In genomic region chr3:45280227-45280626, GRCh38 we compare ENCODE assay signal across 23 cellular contexts. TPM values are rescaled to one million over a fixed set of nuclear protein-coding genes. Genes with fewer than 3 reads are reported as not detected.
"Had no signal": no experiment of that assay in that cellular context is flagged by ENCODE, and none has a peak within 500 bp of the region (broad histone marks: within the 10 kb centered on the region; RNA-seq: fewer than 3 reads in every experiment).

No MANE protein-coding gene starts in this region.

- ATAC-seq: activated CD8-positive, alpha-beta T cell treated with anti-CD3 and anti-CD28 coated beads, Interleukin-2, amount 10 ng/mL, durations not matched to agents 7 days and 5 days had no signal

- H3K27ac ChIP-seq: cardiac muscle cell, PC-9, SJCRH30 had no signal

- H3K36me3 ChIP-seq: cardiac muscle cell, SJCRH30 had no signal

- H3K9ac ChIP-seq: SK-N-SH had no signal

- H3K27me3 ChIP-seq: cardiac muscle cell, SJCRH30 had no signal

- H3K4me1 ChIP-seq: SJCRH30 had no signal

- H2AFZ ChIP-seq: PC-9 had no signal

- H3K4me3 ChIP-seq: cardiac muscle cell, PC-9, SJCRH30 had no signal

- DNase-seq: activated CD4-positive, alpha-beta T cell treated with anti-CD3 and anti-CD28 coated beads, Interleukin-2, amount 10 ng/mL, durations not matched to agents 24 days and 14 days; activated CD4-positive, alpha-beta T cell treated with anti-CD3 and anti-CD28 coated beads, Interleukin-2, amount 50 U/mL, for 48 hours; activated CD8-positive, alpha-beta T cell treated with anti-CD3 and anti-CD28 coated beads, Interleukin-2, amount 10 ng/mL, durations not matched to agents 7 days and 5 days; activated gamma-delta T cell; activated naive CD4-positive, alpha-beta T cell treated with Interleukin-2 at 50 U/mL for 16 hours; activated naive CD8-positive, alpha-beta T cell treated with anti-CD3 and anti-CD28 coated beads, Interleukin-2, amount 10 ng/mL, durations not matched to agents 7 days and 5 days; activated T-cell treated with anti-CD3 and anti-CD28 coated beads, Interleukin-2, amount 50 U/mL, for 24 hours; Kasumi-1; KG1; NCI-H1105; NCI-H1417 treated with DMSO at 0.1 percent for 48 hours; NCI-H187 treated with DMSO at 0.1 percent for 48 hours; NCI-H2081; NCI-H226; NCI-H446 treated with DMSO at 0.1 percent for 48 hours; NCI-H524; NCI-H69; NK-92 treated with Interleukin-12 subunit alpha and Interleukin-12 subunit beta, amount 100 ng/mL, for 24 hours; PC-9; SHP77; SJCRH30; SK-N-SH had no signal

- H3K9me3 ChIP-seq: SJCRH30 had no signal

- H3K4me2 ChIP-seq: PC-9, SK-N-SH had no signal

RNA-seq across cellular contexts. Expression of gene TMEM158, which starts 54.1 kb away (rescaled TPM):
- total RNA-seq: activated naive CD8-positive, alpha-beta T cell treated with anti-CD3 and anti-CD28 coated beads, Interleukin-2, amount 10 ng/mL, durations not matched to agents 7 days and 5 days had no signal
